In genomic region chr6:41964201-41964887, GRCh38 we compare ENCODE assay signal across 13 cellular contexts. TPM values are rescaled to one million over a fixed set of nuclear protein-coding genes. Genes with fewer than 3 reads are reported as not detected.
DNase-seq lines count a peak whose midpoint lies in the region; ATAC-seq and TF ChIP-seq lines count a peak whose summit lies in the region.
"Had no signal": no experiment of that assay in that cellular context is flagged by ENCODE, and none has a peak within 500 bp of the region (broad histone marks: within the 10 kb centered on the region; RNA-seq: fewer than 3 reads in every experiment).

No MANE protein-coding gene starts in this region.

- no peak for TF ChIP-seq CTCF in upper lobe of right lung (IDR thresholded peaks at IDR 0.05)

- H3K9me3 Mint-ChIP-seq in activated naive CD4-positive, alpha-beta T cell treated with anti-CD3 and anti-CD28 coated beads for 36 hours, result peaks cover 3% of the 10 kb centered on the region
- no peaks in the 10 kb centered on the region for H3K9me3 Mint-ChIP-seq in activated CD8-positive, alpha-beta memory T cell treated with anti-CD3 and anti-CD28 coated beads, Interleukin-2, amount 10 ng/mL, durations not matched to agents 7 days and 5 days (ENCODE audit: low read depth)
- H3K9me3 Mint-ChIP-seq: HFFc6 had no signal

- peaks cover 13% of the 10 kb centered on the region for H3K36me3 Mint-ChIP-seq in activated naive CD4-positive, alpha-beta T cell treated with anti-CD3 and anti-CD28 coated beads for 36 hours (ENCODE audit: low read depth)
- peaks cover 7% of the 10 kb centered on the region for H3K36me3 Mint-ChIP-seq in activated CD8-positive, alpha-beta memory T cell treated with anti-CD3 and anti-CD28 coated beads, Interleukin-2, amount 10 ng/mL, durations not matched to agents 7 days and 5 days

- H3K27me3 Mint-ChIP-seq in activated naive CD4-positive, alpha-beta T cell treated with anti-CD3 and anti-CD28 coated beads for 36 hours (ENCODE audit: low read depth), result no peaks in the 10 kb centered on the region
- H3K27me3 Mint-ChIP-seq in activated CD8-positive, alpha-beta memory T cell treated with anti-CD3 and anti-CD28 coated beads, Interleukin-2, amount 10 ng/mL, durations not matched to agents 7 days and 5 days, result no peaks in the 10 kb centered on the region

- H3K27ac ChIP-seq in upper lobe of right lung, result no peak overlapping the region
- H3K27ac ChIP-seq: cardiac muscle cell had no signal

- peak; percentile 40 for ATAC-seq in activated CD8-positive, alpha-beta memory T cell treated with anti-CD3 and anti-CD28 coated beads, Interleukin-2, amount 10 ng/mL, durations not matched to agents 7 days and 5 days
- ATAC-seq in left lobe of liver, result no peak
- peak; percentile 18 for ATAC-seq in upper lobe of right lung
- no peak for ATAC-seq in HG03442 (IDR thresholded peaks at IDR 0.05; ENCODE audit: unreplicated experiment)

- intact Hi-C loops in activated naive CD4-positive, alpha-beta T cell treated with anti-CD3 and anti-CD28 coated beads for 36 hours (cut with micrococcal nuclease), result no loop called here
- intact Hi-C loops in upper lobe of right lung (cut with DNase I), result no loop called here

- H3K4me3 ChIP-seq in upper lobe of right lung, result no peak overlapping the region
- H3K4me3 ChIP-seq: cardiac muscle cell had no signal

- H3K36me3 ChIP-seq in upper lobe of right lung, result no peaks in the 10 kb centered on the region
- H3K36me3 ChIP-seq: cardiac muscle cell had no signal

- peaks cover 92% of the 10 kb centered on the region for H3K4me1 Mint-ChIP-seq in activated naive CD4-positive, alpha-beta T cell treated with anti-CD3 and anti-CD28 coated beads for 36 hours (ENCODE audit: low read depth)
- peaks cover 49% of the 10 kb centered on the region for H3K4me1 Mint-ChIP-seq in activated CD8-positive, alpha-beta memory T cell treated with anti-CD3 and anti-CD28 coated beads, Interleukin-2, amount 10 ng/mL, durations not matched to agents 7 days and 5 days

- DNase-seq in activated naive CD4-positive, alpha-beta T cell treated with anti-CD3 and anti-CD28 coated beads for 36 hours, result peak; percentile 69
- DNase-seq in activated naive CD4-positive, alpha-beta T cell treated with Interleukin-2 at 50 U/mL for 16 hours, result no peak
- DNase-seq in activated CD8-positive, alpha-beta memory T cell treated with anti-CD3 and anti-CD28 coated beads, Interleukin-2, amount 10 ng/mL, durations not matched to agents 7 days and 5 days, result peak; percentile 48
- DNase-seq in left lobe of liver (ENCODE audit: low spot score) (peak; percentile 33), upper lobe of right lung (no peak), NCI-H2029 (lab: John Stamatoyannopoulos, UW) (no peak), activated gamma-delta T cell (lab: John Stamatoyannopoulos, UW) (no peak)
- DNase-seq: HFFc6, KG1, NCI-H2081, posterior cingulate gyrus had no signal

- CTCF ChIA-PET in activated naive CD4-positive, alpha-beta T cell treated with anti-CD3 and anti-CD28 coated beads for 36 hours (lab: Charles Lee), result interaction anchor here (1.0 to 5.8 kb wide), 10 partner anchors 9 to 80 kb away, joined by 3 to 35 read pairs (median 4); partner anchors contain the start of genes BYSL and MED20
- CTCF ChIA-PET in activated CD8-positive, alpha-beta memory T cell treated with anti-CD3 and anti-CD28 coated beads, Interleukin-2, amount 10 ng/mL, durations not matched to agents 7 days and 5 days (lab: Charles Lee), result interaction anchor here (0.8 to 2.2 kb wide), 5 partner anchors 17 to 583 kb away, joined by 3 to 5 read pairs (median 3); no protein-coding TSS in a partner anchor

- H3K27ac Mint-ChIP-seq in activated naive CD4-positive, alpha-beta T cell treated with anti-CD3 and anti-CD28 coated beads for 36 hours, result peak overlapping the region; percentile 98
- H3K27ac Mint-ChIP-seq in activated CD8-positive, alpha-beta memory T cell treated with anti-CD3 and anti-CD28 coated beads, Interleukin-2, amount 10 ng/mL, durations not matched to agents 7 days and 5 days, result peak overlapping the region; percentile 2
- H3K27ac Mint-ChIP-seq: HFFc6 had no signal

- H3K9me3 ChIP-seq in upper lobe of right lung, result no peaks in the 10 kb centered on the region

- H3K27me3 ChIP-seq in upper lobe of right lung, result no peaks in the 10 kb centered on the region
- H3K27me3 ChIP-seq: cardiac muscle cell had no signal

- no peak overlapping the region for H3K4me3 Mint-ChIP-seq in activated naive CD4-positive, alpha-beta T cell treated with anti-CD3 and anti-CD28 coated beads for 36 hours
- no peak overlapping the region for H3K4me3 Mint-ChIP-seq in activated CD8-positive, alpha-beta memory T cell treated with anti-CD3 and anti-CD28 coated beads, Interleukin-2, amount 10 ng/mL, durations not matched to agents 7 days and 5 days
- H3K4me3 Mint-ChIP-seq: HFFc6 had no signal

- H3K4me1 ChIP-seq in upper lobe of right lung, result peaks cover 38% of the 10 kb centered on the region

RNA-seq across cellular contexts. Expression of gene CCND3, which starts 22.7 kb away (rescaled TPM):
- 1,000 to 10,000 TPM; 1,152 to 1,165 TPM for total RNA-seq in activated naive CD4-positive, alpha-beta T cell treated with anti-CD3 and anti-CD28 coated beads for 36 hours
- total RNA-seq in activated CD8-positive, alpha-beta memory T cell treated with anti-CD3 and anti-CD28 coated beads, Interleukin-2, amount 10 ng/mL, durations not matched to agents 7 days and 5 days, result 100 to 1,000 TPM; 333 to 502 TPM
- total RNA-seq in left lobe of liver (14.7 TPM), upper lobe of right lung (186 TPM)

RNA-seq across cellular contexts. Expression of gene BYSL, which starts 43.0 kb away (rescaled TPM):
- 10 to 100 TPM; 49.8 TPM for total RNA-seq in activated naive CD4-positive, alpha-beta T cell treated with anti-CD3 and anti-CD28 coated beads for 36 hours
- 10 to 100 TPM; 33.1 to 48.5 TPM for total RNA-seq in activated CD8-positive, alpha-beta memory T cell treated with anti-CD3 and anti-CD28 coated beads, Interleukin-2, amount 10 ng/mL, durations not matched to agents 7 days and 5 days
- total RNA-seq in left lobe of liver (5.3 TPM), upper lobe of right lung (11.6 TPM)

RNA-seq across cellular contexts. Expression of gene MED20, which starts 43.4 kb away (rescaled TPM):
- 10 to 100 TPM; 24.0 to 27.4 TPM for total RNA-seq in activated naive CD4-positive, alpha-beta T cell treated with anti-CD3 and anti-CD28 coated beads for 36 hours
- 10 to 100 TPM; 21.9 to 25.6 TPM for total RNA-seq in activated CD8-positive, alpha-beta memory T cell treated with anti-CD3 and anti-CD28 coated beads, Interleukin-2, amount 10 ng/mL, durations not matched to agents 7 days and 5 days
- total RNA-seq in left lobe of liver (9.4 TPM), upper lobe of right lung (18.3 TPM)

Comparison
In these comparisons a context has a peak if more than half of its experiments do, and no peak if none do; other contexts are left out.
1. DNase-seq: peak in activated naive CD4-positive, alpha-beta T cell treated with anti-CD3 and anti-CD28 coated beads for 36 hours (single experiment), activated CD8-positive, alpha-beta memory T cell treated with anti-CD3 and anti-CD28 coated beads, Interleukin-2, amount 10 ng/mL, durations not matched to agents 7 days and 5 days (single experiment) and left lobe of liver (single experiment); none in activated naive CD4-positive, alpha-beta T cell treated with Interleukin-2 at 50 U/mL for 16 hours (single experiment), upper lobe of right lung (single experiment), NCI-H2029 (single experiment) and activated gamma-delta T cell (single experiment).
2. ATAC-seq: peak in activated CD8-positive, alpha-beta memory T cell treated with anti-CD3 and anti-CD28 coated beads, Interleukin-2, amount 10 ng/mL, durations not matched to agents 7 days and 5 days (single experiment) and upper lobe of right lung (single experiment); none in left lobe of liver (single experiment) and HG03442 (single experiment).
3. RNA of gene CCND3, which starts 22.7 kb away (total RNA-seq): 1,152 to 1,165 TPM in activated naive CD4-positive, alpha-beta T cell treated with anti-CD3 and anti-CD28 coated beads for 36 hours, 333 to 502 TPM in activated CD8-positive, alpha-beta memory T cell treated with anti-CD3 and anti-CD28 coated beads, Interleukin-2, amount 10 ng/mL, durations not matched to agents 7 days and 5 days and 186 TPM in upper lobe of right lung (single experiment); 14.7 TPM in left lobe of liver (single experiment); every median in the first group is over 10 times any median in the second.